16 cellular contexts compared by ENCODE assay signal in genomic region chr20:61940976-61941720, GRCh38.
A peak's percentile ranks its signal among the peaks of the same experiment; 100 is the strongest.
DNase-seq lines count a peak whose midpoint lies in the region; ATAC-seq, FAIRE-seq and TF ChIP-seq lines count a peak whose summit lies in the region.
"Had no signal": no experiment of that assay in that cellular context is flagged by ENCODE, and none has a peak within 500 bp of the region (broad histone marks: within the 10 kb centered on the region; RNA-seq: fewer than 3 reads in every experiment).

No MANE protein-coding gene starts in this region.

- H4K20me1 ChIP-seq in endothelial cell of umbilical vein (replicated peaks; ENCODE audit: control insufficient read depth, extremely low read depth, insufficient read depth, low read length) = no peaks in the 10 kb centered on the region
- H4K20me1 ChIP-seq: BLaER1 had no signal

- dilution Hi-C loops in endothelial cell of umbilical vein (cut with MboI; ENCODE audit: extremely low pct_ligation_motif_present, low sequenced_read_pairs) = no loop called here

- FAIRE-seq in endothelial cell of umbilical vein (lab: Jason Lieb, UNC) = no peak
- FAIRE-seq: RCC 7860 had no signal

- no peak overlapping the region for H3K9ac ChIP-seq in endothelial cell of umbilical vein (replicated peaks; ENCODE audit: extremely low read depth, insufficient read depth, low read length)
- H3K9ac ChIP-seq: BLaER1 had no signal

- H3K27me3 ChIP-seq in RWPE2 (ENCODE audit: insufficient read depth, poor library complexity, severe bottlenecking) (no peaks in the 10 kb centered on the region), endothelial cell of umbilical vein (ENCODE audit: control insufficient read depth in 2 of 2, insufficient read depth in 2 of 2, low read length in 2 of 2) (no peaks in the 10 kb centered on the region), lower lobe of right lung (ENCODE audit: low read depth) (peaks cover 22% of the 10 kb centered on the region), upper lobe of right lung (no peaks in the 10 kb centered on the region)
- H3K27me3 ChIP-seq: BLaER1 had no signal

- no peak overlapping the region for H2AFZ ChIP-seq in endothelial cell of umbilical vein (ENCODE audit: low read depth, low read length)

- no peak for TF ChIP-seq CTCF in RWPE2 (IDR thresholded peaks at IDR 0.05; ENCODE audit: poor library complexity, severe bottlenecking)
- no peak for TF ChIP-seq CTCF in endothelial cell of umbilical vein (IDR thresholded peaks at IDR 0.05; ENCODE audit: extremely low read depth in 1 of 2, insufficient read depth in 1 of 2, low read depth in 1 of 2, low read length in 2 of 2)
- TF ChIP-seq CTCF in lower lobe of right lung (IDR thresholded peaks at IDR 0.05) = no peak
- TF ChIP-seq CTCF in upper lobe of right lung (IDR thresholded peaks at IDR 0.05) = no peak

- BruUV-seq in endothelial cell of umbilical vein (replicated peaks; lab: Mats Ljungman, UMichigan) = no TSS peak

- CTCF ChIA-PET in endothelial cell of umbilical vein (lab: Charles Lee) = no interaction called here

- H3K4me1 ChIP-seq in RWPE2 (ENCODE audit: insufficient read depth, poor library complexity, severe bottlenecking) = no peaks in the 10 kb centered on the region
- H3K4me1 ChIP-seq in endothelial cell of umbilical vein (ENCODE audit: control insufficient read depth, extremely low read depth, insufficient read depth, low read length) = no peaks in the 10 kb centered on the region
- no peaks in the 10 kb centered on the region for H3K4me1 ChIP-seq in lower lobe of right lung
- H3K4me1 ChIP-seq in upper lobe of right lung = no peaks in the 10 kb centered on the region
- H3K4me1 ChIP-seq: BLaER1 had no signal

- intact Hi-C loops in endothelial cell of umbilical vein (cut with micrococcal nuclease) = no loop called here
- intact Hi-C loops in lower lobe of right lung (cut with DNase I) = no loop called here
- intact Hi-C loops in upper lobe of right lung (cut with DNase I) = no loop called here

- H3K79me2 ChIP-seq in endothelial cell of umbilical vein (ENCODE audit: control insufficient read depth, insufficient read depth, low read length) = no peaks in the 10 kb centered on the region

- H3K4me3 ChIP-seq in RWPE2 (ENCODE audit: severe bottlenecking) = no peak overlapping the region
- H3K4me3 ChIP-seq in endothelial cell of umbilical vein (replicated peaks in 1 of 3; ENCODE audit: insufficient read depth in 1 of 3, low read depth in 1 of 3, low read length in 3 of 3) = no peak overlapping the region
- H3K4me3 ChIP-seq in lower lobe of right lung = no peak overlapping the region
- no peak overlapping the region for H3K4me3 ChIP-seq in upper lobe of right lung
- H3K4me3 ChIP-seq: BLaER1 had no signal

- H3K9me1 ChIP-seq in endothelial cell of umbilical vein (replicated peaks; ENCODE audit: control insufficient read depth, extremely low read depth, insufficient read depth, low read length) = no peaks in the 10 kb centered on the region

- POLR2A ChIA-PET in endothelial cell of umbilical vein (lab: Charles Lee) = no interaction called here

- H3K36me3 ChIP-seq in RWPE2 (ENCODE audit: low read depth) = no peaks in the 10 kb centered on the region
- H3K36me3 ChIP-seq in endothelial cell of umbilical vein (ENCODE audit: control insufficient read depth in 2 of 2, extremely low read depth in 1 of 2, insufficient read depth in 2 of 2, low read length in 2 of 2) = no peaks in the 10 kb centered on the region
- H3K36me3 ChIP-seq in lower lobe of right lung = no peaks in the 10 kb centered on the region
- no peaks in the 10 kb centered on the region for H3K36me3 ChIP-seq in upper lobe of right lung
- H3K36me3 ChIP-seq: BLaER1 had no signal

- TF ChIP-seq POLR2A in endothelial cell of umbilical vein (IDR thresholded peaks at IDR 0.05; ENCODE audit: low read depth, low read length) = no peak

- H3K27ac ChIP-seq in RWPE2 (ENCODE audit: poor library complexity, severe bottlenecking) (no peak overlapping the region), endothelial cell of umbilical vein (ENCODE audit: insufficient read depth, low read depth, low read length) (no peak overlapping the region), lower lobe of right lung (no peak overlapping the region), upper lobe of right lung (no peak overlapping the region), substantia nigra (ENCODE audit: low read depth, low read length, poor library complexity, severe bottlenecking) (no peak overlapping the region)
- H3K27ac ChIP-seq: BLaER1 had no signal

- DNase-seq in RWPE2 (ENCODE audit: low spot score) = peak; percentile 78
- no peak for DNase-seq in endothelial cell of umbilical vein (ENCODE audit: low read depth, low spot score)
- peak; percentile 15 for DNase-seq in lower lobe of right lung
- peak; percentile 46 for DNase-seq in upper lobe of right lung
- no peak for DNase-seq in NOMO-1 treated with dmso at 0.1 percent for 144 hours (lab: John Stamatoyannopoulos, UW; ENCODE audit: unreplicated experiment)
- DNase-seq in substantia nigra (lab: John Stamatoyannopoulos, UW) = no peak
- DNase-seq in SIG-M5 (lab: John Stamatoyannopoulos, UW) = no peak
- DNase-seq: CD8-positive, alpha-beta memory T cell; DND-41; GDM1; MM.1S; NCI-H1105 treated with DMSO at 0.1 percent for 48 hours; NCI-H187 treated with DMSO at 0.1 percent for 48 hours; NCI-H82 had no signal

- peak; percentile 11 for ATAC-seq in RWPE2 (ENCODE audit: low read depth)
- ATAC-seq in lower lobe of right lung = no peak
- no peak for ATAC-seq in upper lobe of right lung

- H3K9me3 ChIP-seq in RWPE2 (ENCODE audit: severe bottlenecking) (no peaks in the 10 kb centered on the region), endothelial cell of umbilical vein (replicated peaks; ENCODE audit: control insufficient read depth, insufficient read depth, low read length) (no peaks in the 10 kb centered on the region), lower lobe of right lung (no peaks in the 10 kb centered on the region), upper lobe of right lung (no peaks in the 10 kb centered on the region)
- H3K9me3 ChIP-seq: BLaER1 had no signal

- no peak overlapping the region for H3K4me2 ChIP-seq in endothelial cell of umbilical vein (ENCODE audit: insufficient read depth, low read length)
- H3K4me2 ChIP-seq: BLaER1 had no signal

TF ChIP-seq in endothelial cell of umbilical vein, 7 proteins besides CTCF, POLR2A, EP300 and RAD21:
- TF ChIP-seq MAX (IDR thresholded peaks at IDR 0.05; ENCODE audit: insufficient read depth, insufficient read length) (peak; percentile 17), GATA2 (IDR thresholded peaks at IDR 0.05; ENCODE audit: insufficient read depth, insufficient read length, low read depth, low read length) (no peak), EZH2 (IDR thresholded peaks at IDR 0.05; ENCODE audit: borderline replicate concordance, low read depth, low read length, severe bottlenecking) (no peak)

Comparison
In these comparisons a context has a peak if more than half of its experiments do, and no peak if none do; other contexts are left out.
1. DNase-seq: peak in RWPE2 (single experiment), lower lobe of right lung (single experiment) and upper lobe of right lung (single experiment); none in endothelial cell of umbilical vein (single experiment), NOMO-1 treated with dmso at 0.1 percent for 144 hours (single experiment), substantia nigra (0 of 49) and SIG-M5 (single experiment).